Comparison of ENCODE assay signal across 16 cellular contexts in genomic region chr13:49020940-49021548, GRCh38. TPM values are rescaled to one million over a fixed set of nuclear protein-coding genes. Genes with fewer than 3 reads are reported as not detected.
DNase-seq lines count a peak whose midpoint lies in the region; ATAC-seq and TF ChIP-seq lines count a peak whose summit lies in the region.
"Had no signal": no experiment of that assay in that cellular context is flagged by ENCODE, and none has a peak within 500 bp of the region (broad histone marks: within the 10 kb centered on the region; RNA-seq: fewer than 3 reads in every experiment).

No MANE protein-coding gene starts in this region.

- H3K79me1 ChIP-seq in mesendoderm (ENCODE audit: low read length), result no peaks in the 10 kb centered on the region

- H3K79me2 ChIP-seq in mammary epithelial cell (ENCODE audit: insufficient read depth, low read length) (peaks cover 23% of the 10 kb centered on the region), mesendoderm (ENCODE audit: control insufficient read depth, insufficient read depth, low read length) (no peaks in the 10 kb centered on the region)

- peaks cover 17% of the 10 kb centered on the region for H3K4me1 ChIP-seq in HUES64 (ENCODE audit: insufficient read depth, low read length)
- peaks cover 33% of the 10 kb centered on the region for H3K4me1 ChIP-seq in mammary epithelial cell (ENCODE audit: insufficient read depth, low read length)
- H3K4me1 ChIP-seq in mesendoderm (ENCODE audit: control insufficient read depth, low read depth, low read length), result peaks cover 3% of the 10 kb centered on the region
- H3K4me1 ChIP-seq: Peyer's patch had no signal

- TF ChIP-seq CTCF in mammary epithelial cell (conservative IDR thresholded peaks at IDR 0.05 in 1 of 2, IDR thresholded peaks at IDR 0.05 in 1 of 2; ENCODE audit: extremely low read depth in 1 of 2, insufficient read depth in 1 of 2, low read depth in 1 of 2, low read length in 2 of 2), result no peak

- no peak overlapping the region for H3K4ac ChIP-seq in mesendoderm (ENCODE audit: low read depth, low read length)

- peak overlapping the region; percentile 18 for H3K18ac ChIP-seq in mesendoderm (ENCODE audit: low read length)

- H3K4me3 ChIP-seq in HUES64 (ENCODE audit: low read length) (no peak overlapping the region), mammary epithelial cell (replicated peaks in 1 of 3; ENCODE audit: insufficient read depth in 1 of 3, low read depth in 2 of 3, low read length in 3 of 3) (no peak overlapping the region), mesendoderm (ENCODE audit: low read length) (no peak overlapping the region)
- H3K4me3 ChIP-seq: Peyer's patch had no signal

- H4K8ac ChIP-seq in mesendoderm (ENCODE audit: low read depth, low read length), result no peak overlapping the region

- DNase-seq in ELR (ENCODE audit: low read depth) (peak; percentile 18), mammary epithelial cell (peak; percentile 62), mesendoderm (peak; percentile 59), NCI-H524 treated with DMSO at 0.1 percent for 48 hours (lab: John Stamatoyannopoulos, UW) (no peak), globus pallidus (ENCODE audit: low spot score) (no peak)
- no peak for DNase-seq in effector CD4-positive, alpha-beta T cell
- DNase-seq: CD8-positive, alpha-beta memory T cell; cortex of kidney; naive thymus-derived CD8-positive, alpha-beta T cell; NCI-H2227 treated with DMSO at 0.1 percent for 48 hours; Peyer's patch; T-helper 9 cell had no signal

- no peak overlapping the region for H4K5ac ChIP-seq in mesendoderm (ENCODE audit: low read length)

- H2AK5ac ChIP-seq in mesendoderm (ENCODE audit: low read length), result no peak overlapping the region

- H3K36me3 ChIP-seq in HUES64 (ENCODE audit: insufficient read depth, low read length), result 0 out of 2 replicates have a peak, but pooled peaks cover 11% of the 10 kb centered on the region
- H3K36me3 ChIP-seq in mammary epithelial cell (ENCODE audit: insufficient read depth, low read length), result peaks cover 3% of the 10 kb centered on the region
- no peaks in the 10 kb centered on the region for H3K36me3 ChIP-seq in mesendoderm (ENCODE audit: control insufficient read depth, insufficient read depth, low read length)
- H3K36me3 ChIP-seq: Peyer's patch had no signal

- intact Hi-C loops in mammary epithelial cell (cut with micrococcal nuclease), result no loop called here

- dilution Hi-C loops in mammary epithelial cell (cut with HindIII; ENCODE audit: low sequenced_read_pairs), result no loop called here

- no peak for ATAC-seq in GM21825 (IDR thresholded peaks at IDR 0.05; ENCODE audit: unreplicated experiment)
- ATAC-seq: naive thymus-derived CD8-positive, alpha-beta T cell; sciatic nerve had no signal

- no peak overlapping the region for H2BK120ac ChIP-seq in mesendoderm (ENCODE audit: low read depth, low read length)

- 88% methylated on average over 2 of the region's 2 CpGs for WGBS in HUES64
- whole genome bisulfite sequencing in mammary epithelial cell (ENCODE audit: low coverage, missing lambda C conversion rate), result 50% methylated on average over 2 of the region's 2 CpGs
- no CpG with 5 or more reads among the region's 2 CpGs for WGBS in mesendoderm (ENCODE audit: extremely low coverage, insufficient coverage, low lambda C conversion rate)

- no peak overlapping the region for H2BK15ac ChIP-seq in mesendoderm (replicated peaks; ENCODE audit: low read depth)

- no peak overlapping the region for H2BK5ac ChIP-seq in mesendoderm (ENCODE audit: low read length)

- H2AFZ ChIP-seq in mammary epithelial cell (ENCODE audit: low read depth, low read length), result peak overlapping the region; percentile 35

- H3K4me2 ChIP-seq in mammary epithelial cell (ENCODE audit: insufficient read depth, low read depth, low read length) (peak overlapping the region; percentile 73), mesendoderm (ENCODE audit: low read length) (no peak overlapping the region)

- in situ Hi-C loops in mammary epithelial cell (cut with MboI; ENCODE audit: low sequenced_read_pairs in 2 of 2), result no loop called here

- H3K27ac ChIP-seq in HUES64 (ENCODE audit: low read depth, low read length) (peak overlapping the region; percentile 58; the same call in 1 of the 2 replicates), mammary epithelial cell (ENCODE audit: insufficient read depth, low read depth, low read length) (peak overlapping the region; percentile 26), mesendoderm (ENCODE audit: low read depth, low read length) (peak overlapping the region; percentile 73)
- H3K27ac ChIP-seq: HL-60, Peyer's patch had no signal

- H3K9me3 ChIP-seq in HUES64 (ENCODE audit: insufficient read depth, low read depth, low read length) (peaks cover 23% of the 10 kb centered on the region), mammary epithelial cell (replicated peaks; ENCODE audit: insufficient read depth, low read length) (peaks cover 5% of the 10 kb centered on the region)
- H3K9me3 ChIP-seq: Peyer's patch had no signal

- H3K9ac ChIP-seq in HUES64 (ENCODE audit: low read depth, low read length) (no peak overlapping the region), mammary epithelial cell (ENCODE audit: insufficient read depth, low read length) (peak overlapping the region; percentile 19), mesendoderm (ENCODE audit: low read length) (no peak overlapping the region)

- CTCF ChIA-PET in mammary epithelial cell (lab: Charles Lee; ENCODE audit: low non-redundant PET), result interaction anchor here (0.6 kb wide), 1 partner anchor 119 kb away, joined by 5 read pairs; no protein-coding TSS in a partner anchor

- no peak overlapping the region for H3K56ac ChIP-seq in mesendoderm (ENCODE audit: low read length)

- BruUV-seq in mammary epithelial cell (replicated peaks; lab: Mats Ljungman, UMichigan), result TSS peak; percentile 59

- no peak overlapping the region for H3K23ac ChIP-seq in mesendoderm (ENCODE audit: low read length)

- H3K27me3 ChIP-seq in HUES64 (ENCODE audit: insufficient read depth, low read length) (no peaks in the 10 kb centered on the region), mammary epithelial cell (ENCODE audit: insufficient read depth, low read length) (no peaks in the 10 kb centered on the region), mesendoderm (ENCODE audit: insufficient read depth, low read length, poor library complexity) (no peaks in the 10 kb centered on the region)
- H3K27me3 ChIP-seq: Peyer's patch had no signal

- no peaks in the 10 kb centered on the region for H4K20me1 ChIP-seq in mammary epithelial cell (ENCODE audit: insufficient read depth, low read length)

RNA-seq across cellular contexts. Expression of gene FNDC3A, which starts 45.3 kb away (rescaled TPM):
- polyA plus RNA-seq in HUES64 (2013, experiment 1 of 2), result 21.6 TPM
- polyA plus RNA-seq in HUES64 (2013, experiment 2 of 2), result 25.8 TPM
- 10 to 100 TPM; 40.0 to 67.2 TPM for total RNA-seq in mammary epithelial cell
- polyA plus RNA-seq in mammary epithelial cell, result 27.0 TPM
- polyA minus RNA-seq in mammary epithelial cell, result 39.2 TPM
- 15.6 TPM for polyA plus RNA-seq in mesendoderm (2013, experiment 1 of 2)
- polyA plus RNA-seq in mesendoderm (2013, experiment 2 of 2), result 16.3 TPM

Comparison
In these comparisons a context has a peak if more than half of its experiments do, and no peak if none do; other contexts are left out.
1. DNase-seq: peak in ELR (single experiment), mammary epithelial cell (single experiment) and mesendoderm (single experiment); none in effector CD4-positive, alpha-beta T cell (single experiment), NCI-H524 treated with DMSO at 0.1 percent for 48 hours (single experiment) and globus pallidus (single experiment).
2. Peak in every context shown above with its lines, with median percentiles within 50 percentile points of each other: H3K27ac ChIP-seq.